ENCODE assay signal across 17 cellular contexts in the genomic region with DNA sequence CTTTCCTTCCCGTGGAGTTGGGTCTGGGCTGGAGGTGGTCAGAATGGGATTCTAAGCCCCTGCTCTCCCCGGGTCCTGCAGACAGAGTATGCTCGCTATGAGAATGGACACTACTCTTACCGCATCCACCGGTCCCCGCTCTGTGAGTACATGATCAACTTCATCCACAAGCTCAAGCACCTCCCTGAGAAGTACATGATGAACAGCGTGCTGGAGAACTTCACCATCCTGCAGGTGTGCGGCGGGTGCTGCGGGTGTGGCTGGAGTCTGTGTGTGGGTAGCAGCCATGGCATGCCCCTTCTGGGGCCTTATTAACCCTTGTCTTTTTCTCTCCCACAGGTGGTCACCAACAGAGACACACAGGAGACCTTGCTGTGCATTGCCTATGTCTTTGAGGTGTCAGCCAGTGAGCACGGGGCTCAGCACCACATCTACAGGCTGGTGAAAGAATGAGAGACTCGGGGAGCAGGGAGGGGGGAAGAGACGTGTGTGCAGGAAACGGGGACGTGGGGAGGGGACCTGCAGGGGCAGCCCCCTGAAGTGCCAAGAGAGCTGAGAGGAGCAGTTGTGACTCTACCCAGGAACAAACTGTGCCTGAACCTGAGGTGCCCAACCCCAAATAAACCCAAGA. TPM values are rescaled to one million over a fixed set of nuclear protein-coding genes. Genes with fewer than 3 reads are reported as not detected.
DNase-seq lines count a peak whose midpoint lies in the region; ATAC-seq and TF ChIP-seq lines count a peak whose summit lies in the region.
"Had no signal": no experiment of that assay in that cellular context is flagged by ENCODE, and none has a peak within 500 bp of the region (broad histone marks: within the 10 kb centered on the region; RNA-seq: fewer than 3 reads in every experiment).

No MANE protein-coding gene starts in this region.

- no peaks in the 10 kb centered on the region for H3K4me1 ChIP-seq in Caco-2
- H3K4me1 ChIP-seq in RWPE2 (ENCODE audit: insufficient read depth, poor library complexity, severe bottlenecking) = no peaks in the 10 kb centered on the region
- peaks cover 12 to 20% (median 16%) of the 10 kb centered on the region in 6 donors for H3K4me1 ChIP-seq in spleen
- peaks cover 0 to 23% (median 0%) of the 10 kb centered on the region in 4 donors for H3K4me1 ChIP-seq in tibial nerve

- DNase-seq in Caco-2 = no peak
- peak; percentile 64 for DNase-seq in RWPE2 (ENCODE audit: low spot score)
- DNase-seq in iPS-NIHi7 (ENCODE audit: extremely low spot score) = peak; percentile 4
- DNase-seq in spleen = peak; percentile 59
- no peak for DNase-seq in tibial nerve (ENCODE audit: low spot score in 2 of 2)
- no peak for DNase-seq in effector CD8-positive, alpha-beta T cell (lab: John Stamatoyannopoulos, UW)
- no peak for DNase-seq in glutamatergic neuron
- DNase-seq: CD4-positive, alpha-beta T cell; GM23248; KBM-7; MM.1S; NCI-H2029; NCI-H446; NCI-H526; RPMI8226; SHP77 treated with DMSO at 0.1 percent for 48 hours had no signal

- no peaks in the 10 kb centered on the region for H3K27me3 Mint-ChIP-seq in Caco-2 (ENCODE audit: insufficient read depth, unreplicated experiment)
- H3K27me3 Mint-ChIP-seq in glutamatergic neuron (ENCODE audit: unreplicated experiment) = peaks cover 20% of the 10 kb centered on the region

- H3K36me3 Mint-ChIP-seq in Caco-2 (ENCODE audit: insufficient read depth, unreplicated experiment) (peaks cover 95% of the 10 kb centered on the region), glutamatergic neuron (ENCODE audit: unreplicated experiment) (no peaks in the 10 kb centered on the region)

- TSS peak; percentile 29 for BruUV-seq in Caco-2 (replicated peaks; lab: Mats Ljungman, UMichigan)

- H3K9me3 ChIP-seq in Caco-2 (no peaks in the 10 kb centered on the region), RWPE2 (ENCODE audit: severe bottlenecking) (no peaks in the 10 kb centered on the region), spleen (no peaks in the 10 kb centered on the region), tibial nerve (no peaks in the 10 kb centered on the region)

- TF ChIP-seq POLR2A in spleen (IDR thresholded peaks at IDR 0.05) (no peak), tibial nerve (IDR thresholded peaks at IDR 0.05) (no peak)

- intact Hi-C loops in Caco-2 (cut with micrococcal nuclease; ENCODE audit: unreplicated experiment) = no loop called here
- intact Hi-C loops in spleen (cut with DNase I; ENCODE audit: low total_unique reads) = loop anchor here (5.0 kb wide), 1 partner anchor 153 kb away; no protein-coding TSS in a partner anchor

- no peaks in the 10 kb centered on the region for H3K4me1 Mint-ChIP-seq in Caco-2 (ENCODE audit: low read depth, unreplicated experiment)
- peaks cover 35% of the 10 kb centered on the region for H3K4me1 Mint-ChIP-seq in glutamatergic neuron (ENCODE audit: low read depth, unreplicated experiment)

- H3K27ac ChIP-seq in RWPE2 (ENCODE audit: poor library complexity, severe bottlenecking) (no peak overlapping the region), spleen (no peak overlapping the region), tibial nerve (peak overlapping the region in 1 of 4 donors; percentile 6)
- H3K27ac ChIP-seq: GM23248 had no signal

- H3K9me3 Mint-ChIP-seq in Caco-2 (ENCODE audit: unreplicated experiment) (no peaks in the 10 kb centered on the region), glutamatergic neuron (ENCODE audit: unreplicated experiment) (peaks cover 6% of the 10 kb centered on the region)
- H3K9me3 Mint-ChIP-seq: CD4-positive, alpha-beta T cell; H9 had no signal

- no peaks in the 10 kb centered on the region for H3K27me3 ChIP-seq in Caco-2 (replicated peaks; ENCODE audit: control insufficient read depth, insufficient read depth, low read length)
- H3K27me3 ChIP-seq in RWPE2 (ENCODE audit: insufficient read depth, poor library complexity, severe bottlenecking) = no peaks in the 10 kb centered on the region
- H3K27me3 ChIP-seq in spleen (replicated peaks in 1 of 7) = peaks cover 0 to 24% (median 0%) of the 10 kb centered on the region in 7 donors
- H3K27me3 ChIP-seq in tibial nerve = no peaks in the 10 kb centered on the region

- 84 to 89% (median 86%) methylated on average over 15 of the region's 15 CpGs for WGBS in spleen, 5 donors
- 84 to 88% methylated on average over 9 to 15 of the region's 15 CpGs for WGBS in tibial nerve, 2 donors

- no peak overlapping the region for H3K4me3 ChIP-seq in Caco-2 (ENCODE audit: low read depth, low read length)
- no peak overlapping the region for H3K4me3 ChIP-seq in RWPE2 (ENCODE audit: severe bottlenecking)
- no peak overlapping the region for H3K4me3 ChIP-seq in spleen
- no peak overlapping the region for H3K4me3 ChIP-seq in tibial nerve
- H3K4me3 ChIP-seq: GM23248 had no signal

- no peak for TF ChIP-seq EP300 in tibial nerve (IDR thresholded peaks at IDR 0.05)

- CTCF ChIA-PET in Caco-2 (lab: Charles Lee) = no interaction called here

- ATAC-seq in RWPE2 (ENCODE audit: low read depth) = no peak

- H3K36me3 ChIP-seq in Caco-2 (ENCODE audit: control insufficient read depth, insufficient read depth, low read length) = peaks cover 1% of the 10 kb centered on the region
- H3K36me3 ChIP-seq in RWPE2 (ENCODE audit: low read depth) = peaks cover 8% of the 10 kb centered on the region
- H3K36me3 ChIP-seq in spleen = peaks cover 0 to 37% (median 14%) of the 10 kb centered on the region in 6 donors
- peaks cover 0 to 33% (median 0%) of the 10 kb centered on the region in 3 donors for H3K36me3 ChIP-seq in tibial nerve

- no peak overlapping the region for H3K4me3 Mint-ChIP-seq in Caco-2 (ENCODE audit: unreplicated experiment)
- no peak overlapping the region for H3K4me3 Mint-ChIP-seq in glutamatergic neuron (ENCODE audit: unreplicated experiment)
- H3K4me3 Mint-ChIP-seq: CD4-positive, alpha-beta T cell; H9 had no signal

- POLR2A ChIA-PET in Caco-2 (lab: Charles Lee) = no interaction called here

- H3K27ac Mint-ChIP-seq in Caco-2 (ENCODE audit: unreplicated experiment) = peak overlapping the region; percentile 11
- no peak overlapping the region for H3K27ac Mint-ChIP-seq in glutamatergic neuron (ENCODE audit: unreplicated experiment)
- H3K27ac Mint-ChIP-seq: CD4-positive, alpha-beta T cell had no signal

- TF ChIP-seq CTCF in Caco-2 (IDR thresholded peaks at IDR 0.05; ENCODE audit: insufficient read depth in 1 of 2, low read depth in 1 of 2, low read length in 1 of 2, severe bottlenecking in 1 of 2, unreplicated experiment in 1 of 2) (no peak), RWPE2 (IDR thresholded peaks at IDR 0.05; ENCODE audit: poor library complexity, severe bottlenecking) (no peak), spleen (IDR thresholded peaks at IDR 0.05 in 8 of 11, conservative IDR thresholded peaks at IDR 0.05 in 3 of 11) (no peak), tibial nerve (IDR thresholded peaks at IDR 0.05) (no peak), glutamatergic neuron (IDR thresholded peaks at IDR 0.05; ENCODE audit: partially characterized antibody, unreplicated experiment) (no peak)

RNA-seq across cellular contexts. Expression of a gene that starts 37.0 kb away (rescaled TPM):
- total RNA-seq in Caco-2 (2022) (45.5 and 49.1 TPM in 2 replicates), spleen (10 to 100 TPM; 22.7 to 51.1 (median 37.0) TPM), tibial nerve (10 to 100 TPM; 15.7 to 32.6 (median 26.2) TPM), glutamatergic neuron (ENCODE audit: unreplicated experiment) (142 TPM)
- 10 to 100 TPM in 1 of 3 donors, 1 to 10 TPM in 2; 3.6 to 13.5 (median 4.7) TPM for polyA plus RNA-seq in spleen

Comparison
In these comparisons a context has a peak if more than half of its experiments do, and no peak if none do; other contexts are left out.
1. DNase-seq: peak in RWPE2 (single experiment), iPS-NIHi7 (single experiment) and spleen (single experiment); none in Caco-2 (0 of 2), tibial nerve (0 of 2), effector CD8-positive, alpha-beta T cell (single experiment) and glutamatergic neuron (single experiment).